In the genomic region with DNA sequence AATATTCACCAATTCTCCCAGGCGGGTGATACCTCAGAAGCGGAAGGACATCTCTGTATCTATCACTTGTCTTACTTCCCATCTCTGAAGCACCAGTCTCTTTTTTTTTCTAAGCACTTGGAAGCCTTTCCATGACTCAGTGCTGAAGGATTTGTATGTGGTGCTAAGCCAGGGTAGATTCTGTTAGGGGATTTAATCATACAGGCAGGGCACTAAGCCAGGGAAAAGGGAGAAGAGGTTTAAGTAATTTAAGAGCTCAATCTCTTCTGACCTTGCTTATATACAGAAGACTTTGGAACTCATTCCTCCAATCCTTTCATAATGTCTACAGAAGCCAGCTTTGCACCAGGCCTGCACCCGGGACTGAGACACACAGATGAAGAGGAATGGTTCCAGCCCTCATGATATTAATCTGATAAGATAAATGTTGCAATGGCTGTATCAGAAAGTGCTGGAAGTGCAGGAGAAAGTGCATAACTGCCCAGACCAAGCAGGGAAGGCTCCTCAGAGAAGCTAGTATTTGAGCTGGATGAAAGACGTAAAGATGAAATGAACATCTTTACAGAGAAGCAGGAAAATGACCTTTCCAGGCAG, we compare ENCODE assay signal across 11 cellular contexts.
DNase-seq lines count a peak whose midpoint lies in the region; ATAC-seq and FAIRE-seq lines count a peak whose summit lies in the region.
"Had no signal": no experiment of that assay in that cellular context is flagged by ENCODE, and none has a peak within 500 bp of the region (broad histone marks: within the 10 kb centered on the region; RNA-seq: fewer than 3 reads in every experiment).

No MANE protein-coding gene starts in this region.

- no peak for ATAC-seq in stimulated activated memory B cell treated with anti-CD40 and anti-IgM and Interleukin-4, amounts not matched to agents 10 μg/mL and 1 μg/mL and 100 μg/mL, for 72 hours
- no peak for ATAC-seq in GM18873 (IDR thresholded peaks at IDR 0.05; ENCODE audit: low FRiP score, unreplicated experiment)
- ATAC-seq: right lobe of liver had no signal

- no peak overlapping the region for H3K4me3 ChIP-seq in adipocyte (ENCODE audit: low read length)
- H3K4me3 ChIP-seq: right lobe of liver had no signal

- FAIRE-seq in GM19239 (lab: Jason Lieb, UNC): no peak
- FAIRE-seq: TTC549 had no signal

- DNase-seq in HCEC 1CT (peak; percentile 65), adipocyte (ENCODE audit: low read depth) (peak; percentile 65), hepatic stellate cell (ENCODE audit: low spot score) (peak; percentile 19), GM19239 (ENCODE audit: insufficient read length, low spot score) (no peak), midbrain (lab: John Stamatoyannopoulos, UW) (no peak)
- DNase-seq: activated naive CD8-positive, alpha-beta T cell treated with anti-CD3 and anti-CD28 coated beads, Interleukin-2, amount 10 ng/mL, durations not matched to agents 7 days and 5 days; effector CD4-positive, alpha-beta T cell; right lobe of liver had no signal

- no peak overlapping the region for H3K27ac Mint-ChIP-seq in stimulated activated memory B cell treated with anti-CD40 and anti-IgM and Interleukin-4, amounts not matched to agents 10 μg/mL and 1 μg/mL and 100 μg/mL, for 72 hours
- H3K27ac Mint-ChIP-seq: activated naive CD8-positive, alpha-beta T cell treated with anti-CD3 and anti-CD28 coated beads, Interleukin-2, amount 10 ng/mL, durations not matched to agents 7 days and 5 days had no signal

- H3K9me3 Mint-ChIP-seq in stimulated activated memory B cell treated with anti-CD40 and anti-IgM and Interleukin-4, amounts not matched to agents 10 μg/mL and 1 μg/mL and 100 μg/mL, for 72 hours: peaks cover 9% of the 10 kb centered on the region

- H3K27me3 ChIP-seq in adipocyte (replicated peaks; ENCODE audit: control insufficient read depth, insufficient read depth, low read length): peaks cover 19% of the 10 kb centered on the region
- H3K27me3 ChIP-seq: right lobe of liver had no signal

- no peak overlapping the region for H3K4me3 Mint-ChIP-seq in stimulated activated memory B cell treated with anti-CD40 and anti-IgM and Interleukin-4, amounts not matched to agents 10 μg/mL and 1 μg/mL and 100 μg/mL, for 72 hours
- H3K4me3 Mint-ChIP-seq: activated naive CD8-positive, alpha-beta T cell treated with anti-CD3 and anti-CD28 coated beads, Interleukin-2, amount 10 ng/mL, durations not matched to agents 7 days and 5 days had no signal

- H3K4me1 ChIP-seq in adipocyte (ENCODE audit: control insufficient read depth, insufficient read depth, low read length): peaks cover 5% of the 10 kb centered on the region
- H3K4me1 ChIP-seq: right lobe of liver had no signal

- H3K9me3 ChIP-seq in adipocyte (ENCODE audit: control insufficient read depth, low read length): peaks cover 7% of the 10 kb centered on the region
- H3K9me3 ChIP-seq: right lobe of liver had no signal

- peaks cover 19% of the 10 kb centered on the region for H3K27me3 Mint-ChIP-seq in stimulated activated memory B cell treated with anti-CD40 and anti-IgM and Interleukin-4, amounts not matched to agents 10 μg/mL and 1 μg/mL and 100 μg/mL, for 72 hours

- H3K4me1 Mint-ChIP-seq in stimulated activated memory B cell treated with anti-CD40 and anti-IgM and Interleukin-4, amounts not matched to agents 10 μg/mL and 1 μg/mL and 100 μg/mL, for 72 hours: no peaks in the 10 kb centered on the region

- no peaks in the 10 kb centered on the region for H3K36me3 Mint-ChIP-seq in stimulated activated memory B cell treated with anti-CD40 and anti-IgM and Interleukin-4, amounts not matched to agents 10 μg/mL and 1 μg/mL and 100 μg/mL, for 72 hours
- H3K36me3 Mint-ChIP-seq: activated naive CD8-positive, alpha-beta T cell treated with anti-CD3 and anti-CD28 coated beads, Interleukin-2, amount 10 ng/mL, durations not matched to agents 7 days and 5 days had no signal

- H3K9ac ChIP-seq in adipocyte (ENCODE audit: low read length): no peak overlapping the region

- H3K36me3 ChIP-seq in adipocyte (ENCODE audit: control insufficient read depth, insufficient read depth, low read length, severe bottlenecking): no peaks in the 10 kb centered on the region
- H3K36me3 ChIP-seq: right lobe of liver had no signal

Comparison
In these comparisons a context has a peak if more than half of its experiments do, and no peak if none do; other contexts are left out.
1. DNase-seq: peak in HCEC 1CT (single experiment), adipocyte (single experiment) and hepatic stellate cell (single experiment); none in GM19239 (single experiment) and midbrain (single experiment).